Comparison of ENCODE assay signal across 19 cellular contexts in the genomic region with DNA sequence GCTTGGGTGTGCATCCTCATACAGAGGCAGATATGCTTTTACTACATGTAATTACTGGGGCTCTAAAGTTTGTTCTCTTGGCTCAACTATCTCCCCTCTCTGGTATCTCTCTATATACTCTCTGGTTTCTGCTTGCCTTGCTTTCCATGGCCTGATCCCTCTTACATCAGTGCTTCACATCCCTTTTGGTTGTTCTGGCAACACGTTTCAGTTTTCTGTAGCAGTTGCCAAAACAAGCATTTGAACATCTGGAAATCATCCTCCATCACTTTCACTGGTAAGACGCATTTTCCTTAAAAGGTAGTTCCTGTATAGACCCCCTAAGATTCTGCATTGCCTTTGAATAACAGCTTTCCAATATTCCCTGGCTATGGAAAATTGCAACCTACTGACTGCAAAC. TPM values are rescaled to one million over a fixed set of nuclear protein-coding genes. Genes with fewer than 3 reads are reported as not detected.
A peak's percentile ranks its signal among the peaks of the same experiment; 100 is the strongest.
DNase-seq lines count a peak whose midpoint lies in the region; ATAC-seq and TF ChIP-seq lines count a peak whose summit lies in the region.
"Had no signal": no experiment of that assay in that cellular context is flagged by ENCODE, and none has a peak within 500 bp of the region (broad histone marks: within the 10 kb centered on the region; RNA-seq: fewer than 3 reads in every experiment).

No MANE protein-coding gene starts in this region.

- H3K4me1 ChIP-seq in Panc1 (ENCODE audit: control insufficient read depth, insufficient read depth, low read length) = peaks cover 58% of the 10 kb centered on the region
- H3K4me1 ChIP-seq in muscle layer of duodenum (ENCODE audit: control insufficient read depth in 1 of 2, insufficient read depth in 2 of 2, low read length in 2 of 2) = peaks cover 0 to 37% of the 10 kb centered on the region in 2 donors
- peaks cover 26% of the 10 kb centered on the region for H3K4me1 ChIP-seq in Caco-2

- TF ChIP-seq CTCF in AG09319 (IDR thresholded peaks at IDR 0.05; ENCODE audit: low read depth, low read length) (no peak), Panc1 (IDR thresholded peaks at IDR 0.05) (no peak), fibroblast of pulmonary artery (IDR thresholded peaks at IDR 0.05; ENCODE audit: low read length, missing control alignments) (no peak), Caco-2 (IDR thresholded peaks at IDR 0.05; ENCODE audit: insufficient read depth in 1 of 2, low read depth in 1 of 2, low read length in 1 of 2, severe bottlenecking in 1 of 2, unreplicated experiment in 1 of 2) (no peak)

- intact Hi-C loops in Panc1 (cut with micrococcal nuclease; ENCODE audit: unreplicated experiment) = no loop called here
- intact Hi-C loops in Caco-2 (cut with micrococcal nuclease; ENCODE audit: unreplicated experiment) = no loop called here

- H3K9me3 ChIP-seq in Panc1 (ENCODE audit: control insufficient read depth, insufficient read depth, low read depth, low read length) = no peaks in the 10 kb centered on the region
- H3K9me3 ChIP-seq in muscle layer of duodenum (ENCODE audit: control insufficient read depth in 1 of 2, low read length in 2 of 2) = no peaks in the 10 kb centered on the region
- no peaks in the 10 kb centered on the region for H3K9me3 ChIP-seq in Caco-2

- H3K36me3 Mint-ChIP-seq in Caco-2 (ENCODE audit: insufficient read depth, unreplicated experiment) = no peaks in the 10 kb centered on the region
- H3K36me3 Mint-ChIP-seq: activated naive CD8-positive, alpha-beta T cell treated with anti-CD3 and anti-CD28 coated beads, Interleukin-2, amount 10 ng/mL, durations not matched to agents 7 days and 5 days had no signal

- no peaks in the 10 kb centered on the region for H3K27me3 Mint-ChIP-seq in Caco-2 (ENCODE audit: insufficient read depth, unreplicated experiment)
- H3K27me3 Mint-ChIP-seq: activated naive CD8-positive, alpha-beta T cell treated with anti-CD3 and anti-CD28 coated beads, Interleukin-2, amount 10 ng/mL, durations not matched to agents 7 days and 5 days; stimulated activated naive CD8-positive, alpha-beta T cell treated with anti-CD3 and anti-CD28 coated beads, Interleukin-15, Interleukin-2, amounts not matched to agents 100 ng/mL and 50 ng/mL, for 24 hours had no signal

- H3K27ac ChIP-seq in Panc1 (ENCODE audit: low read length) = peak overlapping the region; percentile 89
- H3K27ac ChIP-seq in muscle layer of duodenum (ENCODE audit: low read length) = peak overlapping the region; percentile 32

- peak; percentile 68 for DNase-seq in AG09319 (ENCODE audit: extremely low read depth, low read depth)
- DNase-seq in Panc1 (ENCODE audit: low read depth, low spot score) = no peak
- peak; percentile 95 for DNase-seq in fibroblast of pulmonary artery (ENCODE audit: low read depth)
- DNase-seq in globus pallidus (ENCODE audit: low spot score) = no peak
- DNase-seq in MV-4-11 (lab: John Stamatoyannopoulos, UW) = no peak
- DNase-seq in Caco-2 = no peak
- DNase-seq: activated CD4-positive, CD25-positive, alpha-beta regulatory T cell; activated naive CD8-positive, alpha-beta T cell treated with anti-CD3 and anti-CD28 coated beads, Interleukin-2, amount 10 ng/mL, durations not matched to agents 7 days and 5 days; central memory CD4-positive, alpha-beta T cell; effector CD8-positive, alpha-beta T cell; MM.1S; NCI-H187 treated with DMSO at 0.1 percent for 48 hours; nephron progenitor cell; SHP77 treated with DMSO at 0.1 percent for 48 hours; T-helper 2 cell had no signal

- H3K4me3 Mint-ChIP-seq in Caco-2 (ENCODE audit: unreplicated experiment) = no peak overlapping the region
- H3K4me3 Mint-ChIP-seq: activated naive CD8-positive, alpha-beta T cell treated with anti-CD3 and anti-CD28 coated beads, Interleukin-2, amount 10 ng/mL, durations not matched to agents 7 days and 5 days; nephron progenitor cell; stimulated activated naive CD8-positive, alpha-beta T cell treated with anti-CD3 and anti-CD28 coated beads, Interleukin-15, Interleukin-2, amounts not matched to agents 100 ng/mL and 50 ng/mL, for 24 hours had no signal

- no TSS peak for BruUV-seq in Panc1 (replicated peaks; lab: Mats Ljungman, UMichigan)
- BruUV-seq in Caco-2 (replicated peaks; lab: Mats Ljungman, UMichigan) = no TSS peak

- POLR2A ChIA-PET in Panc1 (lab: Charles Lee) (no interaction called here), Caco-2 (lab: Charles Lee) (no interaction called here)

- H3K4me3 ChIP-seq in Panc1 (ENCODE audit: low read depth in 2 of 2, low read length in 2 of 2) = no peak overlapping the region
- H3K4me3 ChIP-seq in fibroblast of pulmonary artery (replicated peaks; ENCODE audit: low read depth, low read length) = no peak overlapping the region
- no peak overlapping the region for H3K4me3 ChIP-seq in muscle layer of duodenum (ENCODE audit: low read depth in 1 of 2, low read length in 2 of 2)
- no peak overlapping the region for H3K4me3 ChIP-seq in Caco-2 (ENCODE audit: low read depth, low read length)
- H3K4me3 ChIP-seq: lung had no signal

- H3K27me3 ChIP-seq in Panc1 (ENCODE audit: control insufficient read depth, insufficient read depth, low read length) (no peaks in the 10 kb centered on the region), muscle layer of duodenum (ENCODE audit: low read depth, low read length) (no peaks in the 10 kb centered on the region), Caco-2 (replicated peaks; ENCODE audit: control insufficient read depth, insufficient read depth, low read length) (no peaks in the 10 kb centered on the region)

- no peak overlapping the region for H3K27ac Mint-ChIP-seq in Caco-2 (ENCODE audit: unreplicated experiment)
- H3K27ac Mint-ChIP-seq: activated naive CD8-positive, alpha-beta T cell treated with anti-CD3 and anti-CD28 coated beads, Interleukin-2, amount 10 ng/mL, durations not matched to agents 7 days and 5 days; nephron progenitor cell; stimulated activated naive CD8-positive, alpha-beta T cell treated with anti-CD3 and anti-CD28 coated beads, Interleukin-15, Interleukin-2, amounts not matched to agents 100 ng/mL and 50 ng/mL, for 24 hours had no signal

- no peaks in the 10 kb centered on the region for H3K36me3 ChIP-seq in Panc1 (ENCODE audit: control insufficient read depth, insufficient read depth, low read length)
- no peaks in the 10 kb centered on the region for H3K36me3 ChIP-seq in muscle layer of duodenum (ENCODE audit: control insufficient read depth in 1 of 2, insufficient read depth in 2 of 2, low read length in 2 of 2)
- H3K36me3 ChIP-seq in Caco-2 (ENCODE audit: control insufficient read depth, insufficient read depth, low read length) = no peaks in the 10 kb centered on the region

- in situ Hi-C loops in Panc1 (cut with HindIII; ENCODE audit: low pct_unique_long_range_greater_than_20kb, low sequenced_read_pairs) = no loop called here

- ATAC-seq in Panc1 (no peak), HG03521 (IDR thresholded peaks at IDR 0.05; ENCODE audit: unreplicated experiment) (no peak)

- CTCF ChIA-PET in Panc1 (lab: Charles Lee) = no interaction called here
- CTCF ChIA-PET in Caco-2 (lab: Charles Lee) = no interaction called here

- peaks cover 22% of the 10 kb centered on the region for H3K4me1 Mint-ChIP-seq in Caco-2 (ENCODE audit: low read depth, unreplicated experiment)
- H3K4me1 Mint-ChIP-seq: activated naive CD8-positive, alpha-beta T cell treated with anti-CD3 and anti-CD28 coated beads, Interleukin-2, amount 10 ng/mL, durations not matched to agents 7 days and 5 days had no signal

- H3K9me3 Mint-ChIP-seq in Caco-2 (ENCODE audit: unreplicated experiment) = peaks cover under 1% of the 10 kb centered on the region
- H3K9me3 Mint-ChIP-seq: activated naive CD8-positive, alpha-beta T cell treated with anti-CD3 and anti-CD28 coated beads, Interleukin-2, amount 10 ng/mL, durations not matched to agents 7 days and 5 days; nephron progenitor cell; stimulated activated naive CD8-positive, alpha-beta T cell treated with anti-CD3 and anti-CD28 coated beads, Interleukin-15, Interleukin-2, amounts not matched to agents 100 ng/mL and 50 ng/mL, for 24 hours had no signal

RNA-seq across cellular contexts. Expression of gene COL5A2, which starts 26.0 kb away (rescaled TPM):
- total RNA-seq in Panc1 (2021; ENCODE audit: unreplicated experiment) = 144 TPM
- 91.2 TPM for polyA plus RNA-seq in Panc1 (2012; ENCODE audit: insufficient read length)
- total RNA-seq in Caco-2 (2022) = 190 and 244 TPM in 2 replicates

Comparison
In these comparisons a context has a peak if more than half of its experiments do, and no peak if none do; other contexts are left out.
1. DNase-seq: peak in AG09319 (single experiment) and fibroblast of pulmonary artery (single experiment); none in Panc1 (single experiment), globus pallidus (single experiment), MV-4-11 (single experiment) and Caco-2 (0 of 2).